ENCODE assay signal across 16 cellular contexts in genomic region chr3:125386811-125387210, GRCh38. TPM values are rescaled to one million over a fixed set of nuclear protein-coding genes. Genes with fewer than 3 reads are reported as not detected.
DNase-seq lines count a peak whose midpoint lies in the region; ATAC-seq and TF ChIP-seq lines count a peak whose summit lies in the region.
"Had no signal": no experiment of that assay in that cellular context is flagged by ENCODE, and none has a peak within 500 bp of the region (broad histone marks: within the 10 kb centered on the region; RNA-seq: fewer than 3 reads in every experiment).

No MANE protein-coding gene starts in this region.

- POLR2A ChIA-PET in activated naive CD8-positive, alpha-beta T cell treated with anti-CD3 and anti-CD28 coated beads, Interleukin-2, amount 10 ng/mL, durations not matched to agents 7 days and 5 days (lab: Charles Lee): no interaction called here

- no peak for ATAC-seq in activated naive CD8-positive, alpha-beta T cell treated with anti-CD3 and anti-CD28 coated beads, Interleukin-2, amount 10 ng/mL, durations not matched to agents 7 days and 5 days (ENCODE audit: low read depth)
- ATAC-seq in activated naive CD8-positive, alpha-beta T cell treated with anti-CD3 and anti-CD28 coated beads, Interleukin-2, amount 50 U/mL, for 24 hours: no peak
- no peak for ATAC-seq in HG02884 (IDR thresholded peaks at IDR 0.05; ENCODE audit: unreplicated experiment)
- ATAC-seq in GM18505 (IDR thresholded peaks at IDR 0.05; ENCODE audit: unreplicated experiment): no peak
- ATAC-seq: GM12878, HCT116, Right ventricle myocardium inferior had no signal

- no peaks in the 10 kb centered on the region for H3K36me3 Mint-ChIP-seq in activated naive CD8-positive, alpha-beta T cell treated with anti-CD3 and anti-CD28 coated beads, Interleukin-2, amount 10 ng/mL, durations not matched to agents 7 days and 5 days
- no peaks in the 10 kb centered on the region for H3K36me3 Mint-ChIP-seq in activated naive CD8-positive, alpha-beta T cell treated with anti-CD3 and anti-CD28 coated beads, Interleukin-2, amount 50 U/mL, for 24 hours (ENCODE audit: low read depth)

- H3K27ac Mint-ChIP-seq in activated naive CD8-positive, alpha-beta T cell treated with anti-CD3 and anti-CD28 coated beads, Interleukin-2, amount 10 ng/mL, durations not matched to agents 7 days and 5 days: peak overlapping the region; percentile 39
- no peak overlapping the region for H3K27ac Mint-ChIP-seq in activated naive CD8-positive, alpha-beta T cell treated with anti-CD3 and anti-CD28 coated beads, Interleukin-2, amount 50 U/mL, for 24 hours
- H3K27ac Mint-ChIP-seq: IgD-negative memory B cell had no signal

- no peak for TF ChIP-seq POLR2A in GM18505 (IDR thresholded peaks at IDR 0.05; ENCODE audit: borderline replicate concordance, extremely low read depth, insufficient read depth, insufficient read length)

- no peak overlapping the region for H3K4me3 Mint-ChIP-seq in activated naive CD8-positive, alpha-beta T cell treated with anti-CD3 and anti-CD28 coated beads, Interleukin-2, amount 10 ng/mL, durations not matched to agents 7 days and 5 days
- H3K4me3 Mint-ChIP-seq in activated naive CD8-positive, alpha-beta T cell treated with anti-CD3 and anti-CD28 coated beads, Interleukin-2, amount 50 U/mL, for 24 hours: no peak overlapping the region
- H3K4me3 Mint-ChIP-seq: IgD-negative memory B cell had no signal

- no peaks in the 10 kb centered on the region for H3K9me3 Mint-ChIP-seq in activated naive CD8-positive, alpha-beta T cell treated with anti-CD3 and anti-CD28 coated beads, Interleukin-2, amount 10 ng/mL, durations not matched to agents 7 days and 5 days
- no peaks in the 10 kb centered on the region for H3K9me3 Mint-ChIP-seq in activated naive CD8-positive, alpha-beta T cell treated with anti-CD3 and anti-CD28 coated beads, Interleukin-2, amount 50 U/mL, for 24 hours

- peaks cover 8% of the 10 kb centered on the region for H3K27me3 Mint-ChIP-seq in activated naive CD8-positive, alpha-beta T cell treated with anti-CD3 and anti-CD28 coated beads, Interleukin-2, amount 10 ng/mL, durations not matched to agents 7 days and 5 days
- no peaks in the 10 kb centered on the region for H3K27me3 Mint-ChIP-seq in activated naive CD8-positive, alpha-beta T cell treated with anti-CD3 and anti-CD28 coated beads, Interleukin-2, amount 50 U/mL, for 24 hours

- H3K4me1 Mint-ChIP-seq in activated naive CD8-positive, alpha-beta T cell treated with anti-CD3 and anti-CD28 coated beads, Interleukin-2, amount 10 ng/mL, durations not matched to agents 7 days and 5 days: peaks cover 15% of the 10 kb centered on the region
- H3K4me1 Mint-ChIP-seq in activated naive CD8-positive, alpha-beta T cell treated with anti-CD3 and anti-CD28 coated beads, Interleukin-2, amount 50 U/mL, for 24 hours: peaks cover 11% of the 10 kb centered on the region

- DNase-seq in activated naive CD8-positive, alpha-beta T cell treated with anti-CD3 and anti-CD28 coated beads, Interleukin-2, amount 10 ng/mL, durations not matched to agents 7 days and 5 days: no peak
- DNase-seq in activated naive CD8-positive, alpha-beta T cell treated with anti-CD3 and anti-CD28 coated beads, Interleukin-2, amount 50 U/mL, for 24 hours: no peak
- DNase-seq in astrocyte of the hippocampus (ENCODE audit: low read depth, low spot score): peak; percentile 46
- peak; percentile 15 for DNase-seq in glomerular visceral epithelial cell (ENCODE audit: extremely low spot score)
- peak; percentile 56 for DNase-seq in stromal cell of bone marrow (ENCODE audit: low read depth)
- no peak for DNase-seq in NCI-H524 (lab: John Stamatoyannopoulos, UW)
- DNase-seq: 8988T; activated CD8-positive, alpha-beta memory T cell treated with anti-CD3 and anti-CD28 coated beads, Interleukin-2, amount 50 U/mL, for 4 hours; NCI-H1417 treated with DMSO at 0.1 percent for 48 hours; transverse colon had no signal

RNA-seq across cellular contexts. Expression of gene ZNF148, which starts 11.7 kb away (rescaled TPM):
- total RNA-seq in activated naive CD8-positive, alpha-beta T cell treated with anti-CD3 and anti-CD28 coated beads, Interleukin-2, amount 10 ng/mL, durations not matched to agents 7 days and 5 days: 10 to 100 TPM; 50.3 to 55.4 TPM

Comparison
In these comparisons a context has a peak if more than half of its experiments do, and no peak if none do; other contexts are left out.
1. DNase-seq: peak in astrocyte of the hippocampus (single experiment), glomerular visceral epithelial cell (single experiment) and stromal cell of bone marrow (single experiment); none in activated naive CD8-positive, alpha-beta T cell treated with anti-CD3 and anti-CD28 coated beads, Interleukin-2, amount 10 ng/mL, durations not matched to agents 7 days and 5 days (single experiment), activated naive CD8-positive, alpha-beta T cell treated with anti-CD3 and anti-CD28 coated beads, Interleukin-2, amount 50 U/mL, for 24 hours (single experiment) and NCI-H524 (0 of 2).